In the genomic region with DNA sequence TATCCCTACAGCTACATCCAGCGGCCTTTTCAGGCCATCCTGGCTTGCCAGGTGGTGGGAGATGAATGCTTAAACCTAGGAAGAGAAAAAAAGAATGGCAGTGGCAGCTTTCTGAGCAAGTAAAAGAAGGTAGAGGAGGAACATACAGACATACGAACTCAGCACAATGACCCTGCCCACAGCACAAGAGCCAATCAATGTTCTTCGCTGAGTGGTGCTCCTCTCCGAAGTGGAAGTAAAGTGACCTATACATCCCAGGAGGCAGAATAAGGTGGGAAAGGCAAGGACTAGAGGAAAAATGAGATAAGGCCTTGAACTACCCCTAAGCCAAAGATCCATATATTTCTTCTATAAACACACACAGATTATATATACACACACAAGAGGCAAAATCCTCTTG, we compare ENCODE assay signal across 20 cellular contexts. TPM values are rescaled to one million over a fixed set of nuclear protein-coding genes. Genes with fewer than 3 reads are reported as not detected.
DNase-seq lines count a peak whose midpoint lies in the region; ATAC-seq and TF ChIP-seq lines count a peak whose summit lies in the region.
"Had no signal": no experiment of that assay in that cellular context is flagged by ENCODE, and none has a peak within 500 bp of the region (broad histone marks: within the 10 kb centered on the region; RNA-seq: fewer than 3 reads in every experiment).

No MANE protein-coding gene starts in this region.

- no peak overlapping the region for H3K4ac ChIP-seq in mesenchymal stem cell (ENCODE audit: low read depth in 1 of 2, low read length in 2 of 2)

- H2BK120ac ChIP-seq in mesenchymal stem cell (ENCODE audit: low read depth, low read length): no peak overlapping the region

- H3K79me1 ChIP-seq in mesenchymal stem cell (replicated peaks; ENCODE audit: low read length, poor library complexity, severe bottlenecking): peaks cover 22% of the 10 kb centered on the region

- no peak overlapping the region for H3K18ac ChIP-seq in mesenchymal stem cell (ENCODE audit: low read depth in 1 of 2, low read length in 2 of 2)

- DNase-seq in RWPE2 (ENCODE audit: low spot score): no peak
- no peak for DNase-seq in breast epithelium (ENCODE audit: low spot score in 2 of 2)
- no peak for DNase-seq in mesenchymal stem cell
- no peak for DNase-seq in thoracic aorta (ENCODE audit: low spot score)
- no peak for DNase-seq in Ammon's horn (ENCODE audit: low spot score)
- no peak for DNase-seq in activated CD4-positive, alpha-beta T cell treated with anti-CD3 and anti-CD28 coated beads for 48 hours
- DNase-seq: activated CD4-positive, alpha-beta T cell treated with anti-CD3 and anti-CD28 coated beads for 1 hour; Caco-2; EL; immature natural killer cell; naive thymus-derived CD8-positive, alpha-beta T cell; NCI-H1694; SK-N-SH; spleen; stimulated activated CD4-positive, alpha-beta T cell treated with anti-CD3 and anti-CD28 coated beads, Interleukin-4, amount 100 ng/mL, for 4 hours; T-helper 9 cell had no signal

- no peak overlapping the region for H3K23ac ChIP-seq in mesenchymal stem cell (ENCODE audit: low read length in 2 of 2)

- H2AFZ ChIP-seq in mesenchymal stem cell (ENCODE audit: low read depth, low read length): no peak overlapping the region

- 88% methylated on average over 3 of the region's 4 CpGs for WGBS in mesenchymal stem cell

- H3K4me2 ChIP-seq in mesenchymal stem cell (ENCODE audit: low read length, poor library complexity, severe bottlenecking): no peak overlapping the region

- H4K8ac ChIP-seq in mesenchymal stem cell (ENCODE audit: low read length): no peak overlapping the region

- no peak for TF ChIP-seq POLR2A in breast epithelium (IDR thresholded peaks at IDR 0.05)

- no peak overlapping the region for H2BK12ac ChIP-seq in mesenchymal stem cell (ENCODE audit: low read length in 2 of 2)

- H3K36me3 ChIP-seq in RWPE2 (ENCODE audit: low read depth) (peaks cover 11% of the 10 kb centered on the region; the same call in 1 of the 2 replicates), breast epithelium (no peaks in the 10 kb centered on the region), mesenchymal stem cell (ENCODE audit: control insufficient read depth in 1 of 2, insufficient read depth in 2 of 2, low read depth in 1 of 2, low read length in 2 of 2) (no peaks in the 10 kb centered on the region), thoracic aorta (no peaks in the 10 kb centered on the region)
- H3K36me3 ChIP-seq: cardiac muscle cell, spleen had no signal

- no peak overlapping the region for H2AK5ac ChIP-seq in mesenchymal stem cell (ENCODE audit: low read length, severe bottlenecking)

- H3K4me3 ChIP-seq in RWPE2 (ENCODE audit: severe bottlenecking) (no peak overlapping the region), breast epithelium (no peak overlapping the region), mesenchymal stem cell (ENCODE audit: insufficient read depth in 1 of 2, low read depth in 1 of 2, low read length in 2 of 2) (no peak overlapping the region), thoracic aorta (peak overlapping the region; percentile 5)
- H3K4me3 ChIP-seq: cardiac muscle cell, lung, spleen had no signal

- H2BK5ac ChIP-seq in mesenchymal stem cell (ENCODE audit: low read depth, low read length, poor library complexity, severe bottlenecking): no peak overlapping the region

- H3K9me3 ChIP-seq in RWPE2 (ENCODE audit: severe bottlenecking) (no peaks in the 10 kb centered on the region), breast epithelium (no peaks in the 10 kb centered on the region), mesenchymal stem cell (ENCODE audit: control insufficient read depth, low read length) (no peaks in the 10 kb centered on the region), thoracic aorta (no peaks in the 10 kb centered on the region)
- H3K9me3 ChIP-seq: Caco-2, SK-N-SH, spleen had no signal

- no peak overlapping the region for H3K14ac ChIP-seq in mesenchymal stem cell (ENCODE audit: low read length in 2 of 2)

- H3K9ac ChIP-seq in mesenchymal stem cell (ENCODE audit: low read length): peak overlapping the region; percentile 75

- H4K91ac ChIP-seq in mesenchymal stem cell (ENCODE audit: low read length): no peak overlapping the region

- no peak for ATAC-seq in RWPE2 (ENCODE audit: low read depth)
- no peak for ATAC-seq in thoracic aorta (ENCODE audit: insufficient number of reproducible peaks, low FRiP score, low read depth)
- ATAC-seq in GM21576 (IDR thresholded peaks at IDR 0.05; ENCODE audit: unreplicated experiment): no peak
- ATAC-seq: esophagus mucosa; naive thymus-derived CD8-positive, alpha-beta T cell had no signal

- H3K4me1 ChIP-seq in RWPE2 (ENCODE audit: insufficient read depth, poor library complexity, severe bottlenecking): peaks cover 69% of the 10 kb centered on the region
- no peaks in the 10 kb centered on the region for H3K4me1 ChIP-seq in breast epithelium
- peaks cover 7% of the 10 kb centered on the region for H3K4me1 ChIP-seq in mesenchymal stem cell (ENCODE audit: control insufficient read depth, insufficient read depth, low read depth, low read length)
- peaks cover 40 to 85% of the 10 kb centered on the region in 2 donors for H3K4me1 ChIP-seq in thoracic aorta (ENCODE audit: control insufficient read depth in 1 of 2, low read depth in 2 of 2)
- H3K4me1 ChIP-seq: Caco-2 had no signal

- TF ChIP-seq CTCF in RWPE2 (IDR thresholded peaks at IDR 0.05; ENCODE audit: poor library complexity, severe bottlenecking) (no peak), breast epithelium (IDR thresholded peaks at IDR 0.05) (no peak), thoracic aorta (IDR thresholded peaks at IDR 0.05) (no peak)

- H2BK15ac ChIP-seq in mesenchymal stem cell (ENCODE audit: low read depth, poor library complexity, severe bottlenecking): no peak overlapping the region

- intact Hi-C loops in breast epithelium (cut with DNase I; ENCODE audit: low total_unique reads): no loop called here

- H3K27ac ChIP-seq in RWPE2 (ENCODE audit: poor library complexity, severe bottlenecking) (peak overlapping the region; percentile 61), breast epithelium (peak overlapping the region; percentile 62 to 65), mesenchymal stem cell (ENCODE audit: low read length, poor library complexity, severe bottlenecking) (no peak overlapping the region), thoracic aorta (peak overlapping the region; percentile 68 to 71)
- H3K27ac ChIP-seq: cardiac muscle cell had no signal

- no peaks in the 10 kb centered on the region for H3K27me3 ChIP-seq in RWPE2 (ENCODE audit: insufficient read depth, poor library complexity, severe bottlenecking)
- no peaks in the 10 kb centered on the region for H3K27me3 ChIP-seq in breast epithelium
- H3K27me3 ChIP-seq in mesenchymal stem cell (ENCODE audit: control insufficient read depth in 1 of 2, insufficient read depth in 1 of 2, low read length in 2 of 2): no peaks in the 10 kb centered on the region
- no peaks in the 10 kb centered on the region for H3K27me3 ChIP-seq in thoracic aorta (replicated peaks; ENCODE audit: insufficient read depth)
- H3K27me3 ChIP-seq: cardiac muscle cell, spleen had no signal

RNA-seq across cellular contexts. Expression of gene USP31, which starts 28.7 kb away (rescaled TPM):
- total RNA-seq in breast epithelium (10 to 100 TPM in 2 of 3 donors, 1 to 10 TPM in 1; 6.7 to 40.7 (median 21.0) TPM), thoracic aorta (10 to 100 TPM; 19.6 to 25.0 TPM)
- polyA plus RNA-seq in mesenchymal stem cell (2013, experiment 1 of 2): 5.5 TPM
- 5.0 TPM for polyA plus RNA-seq in mesenchymal stem cell (2013, experiment 2 of 2)
